ENCODE assay signal across 10 cellular contexts in genomic region chr12:54701940-54702592, GRCh38. TPM values are rescaled to one million over a fixed set of nuclear protein-coding genes. Genes with fewer than 3 reads are reported as not detected.
DNase-seq lines count a peak whose midpoint lies in the region; ATAC-seq, FAIRE-seq and TF ChIP-seq lines count a peak whose summit lies in the region.
"Had no signal": no experiment of that assay in that cellular context is flagged by ENCODE, and none has a peak within 500 bp of the region (broad histone marks: within the 10 kb centered on the region; RNA-seq: fewer than 3 reads in every experiment).

No MANE protein-coding gene starts in this region.

- DNase-seq in CMK (ENCODE audit: low read depth) (peak; percentile 8), NCI-H1092 treated with DMSO at 0.1 percent for 48 hours (lab: John Stamatoyannopoulos, UW) (peak; percentile 74), gastrocnemius medialis (no peak)
- no peak for DNase-seq in stimulated activated CD4-positive, alpha-beta T cell treated with anti-CD3 and anti-CD28 coated beads, Interleukin-2, amount 100 ng/mL, for 24 hours

- H3K4me3 ChIP-seq in gastroesophageal sphincter: no peak overlapping the region
- no peak overlapping the region for H3K4me3 ChIP-seq in gastrocnemius medialis
- H3K4me3 ChIP-seq: SJCRH30 had no signal

- ATAC-seq in GM18909 (IDR thresholded peaks at IDR 0.05; ENCODE audit: poor library complexity, unreplicated experiment): peak; percentile 59
- ATAC-seq in gastroesophageal sphincter: no peak
- ATAC-seq in gastrocnemius medialis: peak; percentile 42 to 51
- no peak for ATAC-seq in HG03280 (IDR thresholded peaks at IDR 0.05; ENCODE audit: unreplicated experiment)

- no peaks in the 10 kb centered on the region for H3K36me3 ChIP-seq in gastroesophageal sphincter
- H3K36me3 ChIP-seq in gastrocnemius medialis: no peaks in the 10 kb centered on the region
- H3K36me3 ChIP-seq: neutrophil, SJCRH30 had no signal

- no peak for TF ChIP-seq POLR2A in gastroesophageal sphincter (IDR thresholded peaks at IDR 0.05)
- no peak for TF ChIP-seq POLR2A in gastrocnemius medialis (IDR thresholded peaks at IDR 0.05)

- TF ChIP-seq CTCF in gastroesophageal sphincter (IDR thresholded peaks at IDR 0.05) (peak; percentile 12 to 54 (median 47)), gastrocnemius medialis (IDR thresholded peaks at IDR 0.05 in 4 of 5, conservative IDR thresholded peaks at IDR 0.05 in 1 of 5) (peak in 3 of 5 experiments; percentile 30 to 54 (median 44))

- TF ChIP-seq EP300 in gastroesophageal sphincter (IDR thresholded peaks at IDR 0.05): no peak

- no peaks in the 10 kb centered on the region for H3K9me3 ChIP-seq in gastroesophageal sphincter
- no peaks in the 10 kb centered on the region for H3K9me3 ChIP-seq in gastrocnemius medialis
- H3K9me3 ChIP-seq: neutrophil, SJCRH30 had no signal

- H3K27me3 ChIP-seq in gastroesophageal sphincter: no peaks in the 10 kb centered on the region
- no peaks in the 10 kb centered on the region for H3K27me3 ChIP-seq in gastrocnemius medialis
- H3K27me3 ChIP-seq: SJCRH30 had no signal

- intact Hi-C loops in gastrocnemius medialis (cut with DNase I; ENCODE audit: low total_unique reads): no loop called here

- in situ Hi-C loops in gastrocnemius medialis (cut with MboI; ENCODE audit: low sequenced_read_pairs in 4 of 4): no loop called here

- 10 to 36% methylated on average over 1 to 2 of the region's 2 CpGs for WGBS in gastroesophageal sphincter (ENCODE audit: low coverage in 1 of 2), 2 donors

- H3K27ac ChIP-seq in gastroesophageal sphincter: no peak overlapping the region
- H3K27ac ChIP-seq in gastrocnemius medialis: no peak overlapping the region
- H3K27ac ChIP-seq: neutrophil, SJCRH30 had no signal

- H3K4me1 ChIP-seq in gastroesophageal sphincter (no peaks in the 10 kb centered on the region), gastrocnemius medialis (no peaks in the 10 kb centered on the region)
- H3K4me1 ChIP-seq: SJCRH30 had no signal

- FAIRE-seq in TTC549 (lab: Jason Lieb, UNC): peak; percentile 80

RNA-seq across cellular contexts. Expression of gene DCD, which starts 53.9 kb away (rescaled TPM):
- not detected for total RNA-seq in gastroesophageal sphincter
- not detected for total RNA-seq in gastrocnemius medialis
- total RNA-seq: SJCRH30 had no signal

Comparison
In these comparisons a context has a peak if more than half of its experiments do, and no peak if none do; other contexts are left out.
1. DNase-seq: peak in CMK (single experiment) and NCI-H1092 treated with DMSO at 0.1 percent for 48 hours (single experiment); none in gastrocnemius medialis (0 of 2) and stimulated activated CD4-positive, alpha-beta T cell treated with anti-CD3 and anti-CD28 coated beads, Interleukin-2, amount 100 ng/mL, for 24 hours (0 of 2).
2. ATAC-seq: peak in GM18909 (single experiment) and gastrocnemius medialis (2 of 2); none in gastroesophageal sphincter (single experiment) and HG03280 (single experiment).